ENCODE assay signal across 34 cellular contexts in the genomic region with DNA sequence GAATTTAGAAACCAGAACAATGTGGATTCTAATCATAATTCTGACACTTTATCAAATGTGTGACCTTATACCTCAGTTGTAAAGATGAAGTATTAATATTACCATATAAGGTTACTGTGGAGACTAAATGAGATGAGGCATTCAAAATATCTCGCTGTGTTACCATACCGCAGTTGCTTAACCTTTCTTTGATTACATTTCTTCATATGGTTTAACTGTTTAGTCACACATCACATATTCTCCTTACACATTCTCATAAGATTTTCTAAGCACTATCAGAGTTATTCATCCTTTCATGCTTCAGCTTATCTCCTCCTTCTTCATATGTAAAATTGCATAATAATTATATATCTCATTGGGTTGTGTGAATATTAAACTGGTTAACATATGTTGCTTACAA.
"Had no signal": no experiment of that assay in that cellular context is flagged by ENCODE, and none has a peak within 500 bp of the region (broad histone marks: within the 10 kb centered on the region; RNA-seq: fewer than 3 reads in every experiment).

No MANE protein-coding gene starts in this region.

- H3K4me1 ChIP-seq: ascending aorta had no signal

- DNase-seq: activated B cell treated with CpG ODN at 0.5 μM for 24 hours; activated CD4-positive, alpha-beta memory T cell treated with anti-CD3 and anti-CD28 coated beads for 36 hours; activated CD4-positive, alpha-beta T cell treated with anti-CD3 and anti-CD28 coated beads for 4 hours; activated CD4-positive, alpha-beta T cell treated with anti-CD3 and anti-CD28 coated beads, Interleukin-2, amount 10 ng/mL, durations not matched to agents 24 days and 14 days; activated CD4-positive, alpha-beta T cell treated with anti-CD3 and anti-CD28 coated beads, Interleukin-2, amount 50 U/mL, for 1 hour; activated CD4-positive, alpha-beta T cell treated with anti-CD3 and anti-CD28 coated beads, Interleukin-2, amount 50 U/mL, for 4 hours; activated CD4-positive, CD25-positive, alpha-beta regulatory T cell treated with anti-CD3 and anti-CD28 coated beads, Interleukin-2, amount 50 U/mL, for 72 hours; activated CD8-positive, alpha-beta memory T cell treated with anti-CD3 and anti-CD28 coated beads, Interleukin-2, amount 50 U/mL, for 4 hours; activated CD8-positive, alpha-beta T cell treated with anti-CD3 and anti-CD28 coated beads for 36 hours; activated effector memory CD4-positive, alpha-beta T cell treated with anti-CD3 and anti-CD28 coated beads, Interleukin-2, amount 50 U/mL, for 16 hours; activated gamma-delta T cell treated with Interleukin-2 at 50 U/mL for 16 hours; activated naive CD4-positive, alpha-beta T cell; activated naive CD4-positive, alpha-beta T cell treated with anti-CD3 and anti-CD28 coated beads for 36 hours; activated naive CD4-positive, alpha-beta T cell treated with anti-CD3 and anti-CD28 coated beads, Interleukin-2, amount 50 U/mL, for 16 hours; activated naive CD8-positive, alpha-beta T cell treated with anti-CD3 and anti-CD28 coated beads for 36 hours; activated T-cell treated with anti-CD3 and anti-CD28 coated beads for 4 hours; activated T-cell treated with anti-CD3 and anti-CD28 coated beads, Interleukin-2, amount 50 U/mL, for 1 hour; activated T-cell treated with anti-CD3 and anti-CD28 coated beads, Interleukin-2, amount 50 U/mL, for 4 hours; activated T-cell treated with anti-CD3 and anti-CD28 coated beads, Interleukin-2, amount 50 U/mL, for 72 hours; adrenal gland; amygdala; anterior cingulate cortex; caudate nucleus; cerebellar nuclear complex; T-cell; T-helper 17 cell had no signal

- ATAC-seq: activated CD8-positive, alpha-beta T cell treated with anti-CD3 and anti-CD28 coated beads for 36 hours; activated naive CD4-positive, alpha-beta T cell treated with anti-CD3 and anti-CD28 coated beads, Interleukin-2, amount 50 U/mL, for 72 hours; activated T-cell treated with anti-CD3 and anti-CD28 coated beads, Interleukin-2, amount 50 U/mL, for 4 hours; activated T-cell treated with anti-CD3 and anti-CD28 coated beads, Interleukin-2, amount 50 U/mL, for 72 hours; activated T-helper 17 cell treated with anti-CD3 and anti-CD28 coated beads, Interleukin-2, amount 50 U/mL, for 72 hours; T-cell; T-helper 17 cell had no signal

- H3K27ac Mint-ChIP-seq: activated B cell treated with CpG ODN at 0.5 μM for 24 hours; activated CD4-positive, alpha-beta memory T cell treated with anti-CD3 and anti-CD28 coated beads for 36 hours; activated CD4-positive, alpha-beta T cell treated with anti-CD3 and anti-CD28 coated beads, Interleukin-2, amount 10 ng/mL, durations not matched to agents 24 days and 14 days; activated CD8-positive, alpha-beta T cell treated with anti-CD3 and anti-CD28 coated beads for 36 hours; activated naive CD4-positive, alpha-beta T cell treated with anti-CD3 and anti-CD28 coated beads for 36 hours; activated naive CD4-positive, alpha-beta T cell treated with anti-CD3 and anti-CD28 coated beads, Interleukin-2, amount 50 U/mL, for 72 hours; activated naive CD8-positive, alpha-beta T cell treated with anti-CD3 and anti-CD28 coated beads for 36 hours; activated T-cell treated with anti-CD3 and anti-CD28 coated beads, Interleukin-2, amount 50 U/mL, for 72 hours; activated T-helper 1 cell treated with anti-CD3 and anti-CD28 coated beads, Interleukin-12 subunit alpha, Interleukin-12 subunit beta, Interleukin-2, Interleukin-4 antibody, amounts not matched to agents 30 ng/mL and 10 ng/mL and 1 ng/mL, durations not matched to agents 14 hours and 24 hours and 36 hours; activated T-helper 17 cell treated with anti-CD3 and anti-CD28 coated beads, Interleukin-2, amount 50 U/mL, for 72 hours; T-cell; T-helper 17 cell had no signal

- H3K36me3 Mint-ChIP-seq: activated CD4-positive, alpha-beta memory T cell treated with anti-CD3 and anti-CD28 coated beads for 36 hours; activated naive CD4-positive, alpha-beta T cell treated with anti-CD3 and anti-CD28 coated beads, Interleukin-2, amount 50 U/mL, for 72 hours; activated naive CD8-positive, alpha-beta T cell treated with anti-CD3 and anti-CD28 coated beads for 36 hours; brain; T-cell had no signal

- H3K36me3 ChIP-seq: adrenal gland, ascending aorta, cardiac muscle cell had no signal

- H3K27ac ChIP-seq: adrenal gland, ascending aorta, cardiac muscle cell, VCaP had no signal

- H3K9me3 Mint-ChIP-seq: activated B cell treated with CpG ODN at 0.5 μM for 24 hours; activated CD4-positive, alpha-beta memory T cell treated with anti-CD3 and anti-CD28 coated beads for 36 hours; activated CD4-positive, alpha-beta T cell treated with anti-CD3 and anti-CD28 coated beads, Interleukin-2, amount 10 ng/mL, durations not matched to agents 24 days and 14 days; activated CD8-positive, alpha-beta T cell treated with anti-CD3 and anti-CD28 coated beads for 36 hours; activated naive CD4-positive, alpha-beta T cell treated with anti-CD3 and anti-CD28 coated beads, Interleukin-2, amount 50 U/mL, for 72 hours; activated naive CD8-positive, alpha-beta T cell treated with anti-CD3 and anti-CD28 coated beads for 36 hours; activated T-cell treated with anti-CD3 and anti-CD28 coated beads, Interleukin-2, amount 50 U/mL, for 4 hours; activated T-helper 1 cell treated with anti-CD3 and anti-CD28 coated beads, Interleukin-12 subunit alpha, Interleukin-12 subunit beta, Interleukin-2, Interleukin-4 antibody, amounts not matched to agents 30 ng/mL and 10 ng/mL and 1 ng/mL, durations not matched to agents 14 hours and 24 hours and 36 hours; activated T-helper 17 cell treated with anti-CD3 and anti-CD28 coated beads, Interleukin-2, amount 50 U/mL, for 72 hours; central memory CD8-positive, alpha-beta T cell had no signal

- H3K4me3 ChIP-seq: adrenal gland, ascending aorta, cardiac muscle cell had no signal

- H3K4me1 Mint-ChIP-seq: activated B cell treated with CpG ODN at 0.5 μM for 24 hours; activated CD4-positive, alpha-beta T cell treated with anti-CD3 and anti-CD28 coated beads, Interleukin-2, amount 10 ng/mL, durations not matched to agents 24 days and 14 days; activated naive CD8-positive, alpha-beta T cell treated with anti-CD3 and anti-CD28 coated beads for 36 hours; activated T-helper 17 cell treated with anti-CD3 and anti-CD28 coated beads, Interleukin-2, amount 50 U/mL, for 72 hours; central memory CD8-positive, alpha-beta T cell; T-cell; T-helper 17 cell had no signal

- H3K27me3 ChIP-seq: adrenal gland, ascending aorta, cardiac muscle cell had no signal

- H3K27me3 Mint-ChIP-seq: activated B cell treated with CpG ODN at 0.5 μM for 24 hours; activated CD4-positive, alpha-beta T cell treated with anti-CD3 and anti-CD28 coated beads, Interleukin-2, amount 10 ng/mL, durations not matched to agents 24 days and 14 days; activated naive CD8-positive, alpha-beta T cell treated with anti-CD3 and anti-CD28 coated beads for 36 hours; brain; central memory CD8-positive, alpha-beta T cell; T-helper 17 cell had no signal

- H3K9me3 ChIP-seq: adrenal gland, ascending aorta had no signal

- H3K4me3 Mint-ChIP-seq: activated B cell treated with CpG ODN at 0.5 μM for 24 hours; activated CD4-positive, alpha-beta memory T cell treated with anti-CD3 and anti-CD28 coated beads for 36 hours; activated CD4-positive, alpha-beta T cell treated with anti-CD3 and anti-CD28 coated beads, Interleukin-2, amount 10 ng/mL, durations not matched to agents 24 days and 14 days; activated CD8-positive, alpha-beta T cell treated with anti-CD3 and anti-CD28 coated beads for 36 hours; activated naive CD4-positive, alpha-beta T cell treated with anti-CD3 and anti-CD28 coated beads for 36 hours; activated naive CD8-positive, alpha-beta T cell treated with anti-CD3 and anti-CD28 coated beads for 36 hours; activated T-cell treated with anti-CD3 and anti-CD28 coated beads, Interleukin-2, amount 50 U/mL, for 4 hours; activated T-cell treated with anti-CD3 and anti-CD28 coated beads, Interleukin-2, amount 50 U/mL, for 72 hours; activated T-helper 1 cell treated with anti-CD3 and anti-CD28 coated beads, Interleukin-12 subunit alpha, Interleukin-12 subunit beta, Interleukin-2, Interleukin-4 antibody, amounts not matched to agents 30 ng/mL and 10 ng/mL and 1 ng/mL, durations not matched to agents 14 hours and 24 hours and 36 hours; activated T-helper 17 cell treated with anti-CD3 and anti-CD28 coated beads, Interleukin-2, amount 50 U/mL, for 72 hours; central memory CD8-positive, alpha-beta T cell; T-cell; T-helper 17 cell had no signal
